In genomic region chr7:42928754-42929153, GRCh38 we compare ENCODE assay signal across 13 cellular contexts.
A peak's percentile ranks its signal among the peaks of the same experiment; 100 is the strongest.
DNase-seq lines count a peak whose midpoint lies in the region; ATAC-seq and TF ChIP-seq lines count a peak whose summit lies in the region.
"Had no signal": no experiment of that assay in that cellular context is flagged by ENCODE, and none has a peak within 500 bp of the region (broad histone marks: within the 10 kb centered on the region; RNA-seq: fewer than 3 reads in every experiment).

No MANE protein-coding gene starts in this region.

- ATAC-seq in stimulated activated naive CD8-positive, alpha-beta T cell treated with anti-CD3 and anti-CD28 coated beads, Interleukin-15, Interleukin-2, amounts not matched to agents 100 U/mL and 50 U/mL, for 24 hours: no peak
- ATAC-seq in activated naive CD8-positive, alpha-beta T cell treated with anti-CD3 and anti-CD28 coated beads, Interleukin-2, amount 50 U/mL, for 24 hours: no peak
- ATAC-seq in HG03175 (IDR thresholded peaks at IDR 0.05; ENCODE audit: unreplicated experiment): no peak
- no peak for ATAC-seq in HG03135 (IDR thresholded peaks at IDR 0.05; ENCODE audit: unreplicated experiment)
- ATAC-seq: Panc1 had no signal

- H3K36me3 Mint-ChIP-seq in stimulated activated naive CD8-positive, alpha-beta T cell treated with anti-CD3 and anti-CD28 coated beads, Interleukin-15, Interleukin-2, amounts not matched to agents 100 ng/mL and 50 ng/mL, for 24 hours (ENCODE audit: low read depth): peaks cover 70% of the 10 kb centered on the region
- H3K36me3 Mint-ChIP-seq in activated naive CD8-positive, alpha-beta T cell treated with anti-CD3 and anti-CD28 coated beads, Interleukin-2, amount 50 U/mL, for 24 hours (ENCODE audit: low read depth): peaks cover 73% of the 10 kb centered on the region

- peak overlapping the region; percentile 16 for H3K27ac Mint-ChIP-seq in stimulated activated naive CD8-positive, alpha-beta T cell treated with anti-CD3 and anti-CD28 coated beads, Interleukin-15, Interleukin-2, amounts not matched to agents 100 ng/mL and 50 ng/mL, for 24 hours
- H3K27ac Mint-ChIP-seq in activated naive CD8-positive, alpha-beta T cell treated with anti-CD3 and anti-CD28 coated beads, Interleukin-2, amount 50 U/mL, for 24 hours: peak overlapping the region; percentile 53

- no peaks in the 10 kb centered on the region for H3K27me3 Mint-ChIP-seq in stimulated activated naive CD8-positive, alpha-beta T cell treated with anti-CD3 and anti-CD28 coated beads, Interleukin-15, Interleukin-2, amounts not matched to agents 100 ng/mL and 50 ng/mL, for 24 hours
- peaks cover 4% of the 10 kb centered on the region for H3K27me3 Mint-ChIP-seq in activated naive CD8-positive, alpha-beta T cell treated with anti-CD3 and anti-CD28 coated beads, Interleukin-2, amount 50 U/mL, for 24 hours

- no peak for TF ChIP-seq CTCF in NB4 (IDR thresholded peaks at IDR 0.05; ENCODE audit: low read depth, low read length)

- peak overlapping the region; percentile 96 for H3K4me3 ChIP-seq in NB4 (ENCODE audit: low read depth, low read length)
- H3K4me3 ChIP-seq: prostate gland had no signal

- DNase-seq in stimulated activated naive CD8-positive, alpha-beta T cell treated with anti-CD3 and anti-CD28 coated beads, Interleukin-15, Interleukin-2, amounts not matched to agents 100 U/mL and 50 U/mL, for 24 hours: no peak
- DNase-seq in NB4 (ENCODE audit: low read depth) (peak; percentile 37), glomerular visceral epithelial cell (ENCODE audit: extremely low spot score) (no peak), RPMI8226 (no peak)
- DNase-seq in activated naive CD8-positive, alpha-beta T cell treated with anti-CD3 and anti-CD28 coated beads, Interleukin-2, amount 50 U/mL, for 24 hours: no peak
- DNase-seq: amygdala, NCI-H187, NCI-H524 treated with DMSO at 0.1 percent for 48 hours had no signal

- H3K4me3 Mint-ChIP-seq in stimulated activated naive CD8-positive, alpha-beta T cell treated with anti-CD3 and anti-CD28 coated beads, Interleukin-15, Interleukin-2, amounts not matched to agents 100 ng/mL and 50 ng/mL, for 24 hours: peak overlapping the region; percentile 38
- H3K4me3 Mint-ChIP-seq in activated naive CD8-positive, alpha-beta T cell treated with anti-CD3 and anti-CD28 coated beads, Interleukin-2, amount 50 U/mL, for 24 hours: peak overlapping the region; percentile 99

- TF ChIP-seq POLR2A in NB4 (IDR thresholded peaks at IDR 0.05; ENCODE audit: extremely low read depth, insufficient read length): no peak

- peaks cover 85% of the 10 kb centered on the region for H3K4me1 Mint-ChIP-seq in stimulated activated naive CD8-positive, alpha-beta T cell treated with anti-CD3 and anti-CD28 coated beads, Interleukin-15, Interleukin-2, amounts not matched to agents 100 ng/mL and 50 ng/mL, for 24 hours (ENCODE audit: low read depth)
- peaks cover 73% of the 10 kb centered on the region for H3K4me1 Mint-ChIP-seq in activated naive CD8-positive, alpha-beta T cell treated with anti-CD3 and anti-CD28 coated beads, Interleukin-2, amount 50 U/mL, for 24 hours

- no peaks in the 10 kb centered on the region for H3K9me3 Mint-ChIP-seq in stimulated activated naive CD8-positive, alpha-beta T cell treated with anti-CD3 and anti-CD28 coated beads, Interleukin-15, Interleukin-2, amounts not matched to agents 100 ng/mL and 50 ng/mL, for 24 hours
- no peaks in the 10 kb centered on the region for H3K9me3 Mint-ChIP-seq in activated naive CD8-positive, alpha-beta T cell treated with anti-CD3 and anti-CD28 coated beads, Interleukin-2, amount 50 U/mL, for 24 hours
